In genomic region chr18:63528863-63529492, GRCh38 we compare ENCODE assay signal across 19 cellular contexts. TPM values are rescaled to one million over a fixed set of nuclear protein-coding genes. Genes with fewer than 3 reads are reported as not detected.
A peak's percentile ranks its signal among the peaks of the same experiment; 100 is the strongest.
DNase-seq lines count a peak whose midpoint lies in the region; ATAC-seq, FAIRE-seq and TF ChIP-seq lines count a peak whose summit lies in the region.
"Had no signal": no experiment of that assay in that cellular context is flagged by ENCODE, and none has a peak within 500 bp of the region (broad histone marks: within the 10 kb centered on the region; RNA-seq: fewer than 3 reads in every experiment).

No MANE protein-coding gene starts in this region.

- in situ Hi-C loops in HepG2 (cut with HindIII; ENCODE audit: extremely low pct_ligation_motif_present, low pct_unique_long_range_greater_than_20kb) = no loop called here

- peak in 3 of 4 donors; percentile 44 to 56 (median 47) for ATAC-seq in right lobe of liver
- ATAC-seq in HepG2 = no peak
- peak; percentile 92 for ATAC-seq in body of pancreas
- ATAC-seq in mucosa of descending colon = no peak

- H3K4me1 ChIP-seq in right lobe of liver (no peaks in the 10 kb centered on the region), HepG2 (ENCODE audit: insufficient read depth, low read length) (no peaks in the 10 kb centered on the region), body of pancreas (peaks cover 10% of the 10 kb centered on the region), testis (no peaks in the 10 kb centered on the region), mucosa of descending colon (ENCODE audit: low read depth) (no peaks in the 10 kb centered on the region)
- H3K4me1 ChIP-seq: BLaER1, Caco-2 had no signal

- DNase-seq in NCI-H1092 treated with DMSO at 0.1 percent for 48 hours (lab: John Stamatoyannopoulos, UW) = peak; percentile 40
- DNase-seq in NCI-H1092 (lab: John Stamatoyannopoulos, UW) = no peak
- no peak for DNase-seq in right lobe of liver
- no peak for DNase-seq in HepG2 (ENCODE audit: low spot score)
- peak; percentile 56 to 74 (median 65) for DNase-seq in body of pancreas
- DNase-seq in testis = peak; percentile 52
- DNase-seq in stimulated activated naive CD4-positive, alpha-beta T cell (lab: John Stamatoyannopoulos, UW) = no peak
- DNase-seq in mucosa of descending colon = no peak
- DNase-seq: AML-193; Caco-2; CD8-positive, alpha-beta memory T cell; DMS53; GF-D8 had no signal

- TF ChIP-seq POLR2A in right lobe of liver (IDR thresholded peaks at IDR 0.05) (no peak), HepG2 (IDR thresholded peaks at IDR 0.05; ENCODE audit: insufficient read depth in 1 of 2, low read depth in 2 of 2, low read length in 2 of 2) (no peak), body of pancreas (IDR thresholded peaks at IDR 0.05) (no peak), testis (IDR thresholded peaks at IDR 0.05) (no peak)

- intact Hi-C loops in right lobe of liver (cut with DNase I) (no loop called here), HepG2 (cut with micrococcal nuclease; ENCODE audit: unreplicated experiment) (no loop called here), body of pancreas (cut with DNase I) (loop anchor here (10.0 kb wide), 1 partner anchor 406 kb away; no protein-coding TSS in a partner anchor), testis (cut with DNase I; ENCODE audit: low total_unique reads) (no loop called here), mucosa of descending colon (cut with DNase I, micrococcal nuclease) (loop anchor here in 1 of 2 donors (10.0 kb wide), 1 partner anchor 46 kb away; no protein-coding TSS in a partner anchor)

- no peak overlapping the region for H2AFZ ChIP-seq in HepG2 (ENCODE audit: low read length)

- H3K27me3 ChIP-seq in right lobe of liver = no peaks in the 10 kb centered on the region
- no peaks in the 10 kb centered on the region for H3K27me3 ChIP-seq in HepG2 (ENCODE audit: control insufficient read depth in 1 of 2, insufficient read depth in 2 of 2, low read length in 2 of 2)
- no peaks in the 10 kb centered on the region for H3K27me3 ChIP-seq in body of pancreas
- H3K27me3 ChIP-seq in testis = no peaks in the 10 kb centered on the region
- H3K27me3 ChIP-seq: BLaER1 had no signal

- CTCF ChIA-PET in HepG2 (lab: Yijun Ruan, JAX; ENCODE audit: low intra/inter-chr PET ratio, low total read pairs) = no interaction called here

- H3K27ac ChIP-seq in right lobe of liver (no peak overlapping the region), HepG2 (ENCODE audit: extremely low read length, insufficient read depth, low read length) (no peak overlapping the region), body of pancreas (no peak overlapping the region), testis (no peak overlapping the region)
- H3K27ac ChIP-seq: 22Rv1, BLaER1 had no signal

- no peaks in the 10 kb centered on the region for H4K20me1 ChIP-seq in HepG2 (ENCODE audit: insufficient read depth, low read length)
- H4K20me1 ChIP-seq: BLaER1 had no signal

- POLR2A ChIA-PET in HepG2 (lab: Yijun Ruan, JAX) = no interaction called here

- no peak for FAIRE-seq in HepG2 (lab: Jason Lieb, UNC)
- FAIRE-seq: GM18507, H1 had no signal

- no peak for TF ChIP-seq EP300 in HepG2 (IDR thresholded peaks at IDR 0.05; ENCODE audit: low read depth in 2 of 2, low read length in 2 of 2)
- no peak for TF ChIP-seq EP300 in HepG2 (CRISPR knock-in tag; IDR thresholded peaks at IDR 0.05; ENCODE audit: borderline replicate concordance)

- no peak overlapping the region for H3K4me3 ChIP-seq in right lobe of liver
- H3K4me3 ChIP-seq in HepG2 (replicated peaks in 1 of 3; ENCODE audit: insufficient read depth in 1 of 3, low read depth in 2 of 3, low read length in 3 of 3) = no peak overlapping the region
- H3K4me3 ChIP-seq in body of pancreas = no peak overlapping the region
- no peak overlapping the region for H3K4me3 ChIP-seq in testis
- H3K4me3 ChIP-seq in mucosa of descending colon = no peak overlapping the region
- H3K4me3 ChIP-seq: BLaER1, HAP-1 had no signal

- no TSS peak for BruUV-seq in HepG2 (replicated peaks; lab: Mats Ljungman, UMichigan)

- no peaks in the 10 kb centered on the region for H3K9me3 ChIP-seq in right lobe of liver
- H3K9me3 ChIP-seq in HepG2 (ENCODE audit: low read length) = no peaks in the 10 kb centered on the region
- no peaks in the 10 kb centered on the region for H3K9me3 ChIP-seq in body of pancreas
- H3K9me3 ChIP-seq in testis = no peaks in the 10 kb centered on the region
- H3K9me3 ChIP-seq in mucosa of descending colon = no peaks in the 10 kb centered on the region
- H3K9me3 ChIP-seq: Caco-2, HAP-1 had no signal

- H3K79me2 ChIP-seq in HepG2 (ENCODE audit: insufficient read depth, low read length) = no peaks in the 10 kb centered on the region

- TF ChIP-seq CTCF in right lobe of liver (IDR thresholded peaks at IDR 0.05) = no peak
- no peak for TF ChIP-seq CTCF in HepG2 (CRISPR knock-in tag; IDR thresholded peaks at IDR 0.05)
- TF ChIP-seq CTCF in body of pancreas (IDR thresholded peaks at IDR 0.05) = no peak
- no peak for TF ChIP-seq CTCF in testis (IDR thresholded peaks at IDR 0.05)
- no peak for TF ChIP-seq CTCF in mucosa of descending colon (IDR thresholded peaks at IDR 0.05)

- no peak for TF ChIP-seq RAD21 in HepG2 (CRISPR knock-in tag; IDR thresholded peaks at IDR 0.05)

- WGBS in right lobe of liver (ENCODE audit: insufficient coverage, low coverage, low lambda C conversion rate, missing lambda C conversion rate) = 17% methylated on average over 5 of the region's 5 CpGs
- 3% methylated on average over 4 of the region's 5 CpGs for WGBS in HepG2 (ENCODE audit: low lambda C conversion rate)
- WGBS in body of pancreas, 2 donors = 33 to 36% methylated on average over 5 of the region's 5 CpGs
- WGBS in testis, 2 donors = 28 to 40% methylated on average over 5 of the region's 5 CpGs

- H3K36me3 ChIP-seq in right lobe of liver (no peaks in the 10 kb centered on the region), HepG2 (replicated peaks in 1 of 2; ENCODE audit: control insufficient read depth in 1 of 2, insufficient read depth in 2 of 2, low read length in 2 of 2) (no peaks in the 10 kb centered on the region), body of pancreas (replicated peaks in 1 of 2; ENCODE audit: insufficient read depth in 1 of 2, low read depth in 2 of 2) (no peaks in the 10 kb centered on the region), testis (ENCODE audit: low read depth, missing control alignments) (no peaks in the 10 kb centered on the region), mucosa of descending colon (ENCODE audit: low read depth) (no peaks in the 10 kb centered on the region)
- H3K36me3 ChIP-seq: BLaER1, HAP-1 had no signal

- no peak overlapping the region for H3K9ac ChIP-seq in HepG2 (ENCODE audit: insufficient read depth, low read depth, low read length)
- H3K9ac ChIP-seq: BLaER1 had no signal

- H3K4me2 ChIP-seq in HepG2 (ENCODE audit: low read depth, low read length) = no peak overlapping the region
- H3K4me2 ChIP-seq: BLaER1 had no signal

RNA-seq across cellular contexts. Expression of gene SERPINB12, which starts 13.2 kb away (rescaled TPM):
- total RNA-seq in right lobe of liver (not detected), HepG2 (2016; rRNA removed; fragmentation: Illumina TruSeq; extraction: Trizol) (not detected in 2 replicates), body of pancreas (not detected), testis (under 1 TPM; 0.56 to 0.94 TPM), mucosa of descending colon (not detected)
- total RNA-seq in HepG2 (2016; cell fraction: cytosol; rRNA removed; fragmentation: Illumina TruSeq; extraction: Trizol; ENCODE audit: low read depth) = not detected in 2 replicates
- total RNA-seq in HepG2 (2016; cell fraction: insoluble cytoplasmic fraction; rRNA removed; fragmentation: Illumina TruSeq; extraction: Trizol) = not detected in 2 replicates
- total RNA-seq in HepG2 (2016; cell fraction: membrane; rRNA removed; fragmentation: Illumina TruSeq; extraction: Trizol) = not detected in 2 replicates
- not detected in 2 replicates for total RNA-seq in HepG2 (2016; cell fraction: nucleus; rRNA removed; fragmentation: Illumina TruSeq; extraction: Trizol)
- polyA plus RNA-seq in HepG2 (2011; rRNA removed) (not detected in 2 replicates), testis (ENCODE audit: insufficient read depth, low read depth, low replicate concordance) (1.1 TPM)
- polyA plus RNA-seq in HepG2 (2011; cell fraction: cytosol; rRNA removed) = not detected in 2 replicates
- polyA plus RNA-seq in HepG2 (2011; cell fraction: nucleus; rRNA removed) = not detected in 2 replicates
- not detected in 2 replicates for polyA plus RNA-seq in HepG2 (2012)
- polyA plus RNA-seq in HepG2 (2016; cell fraction: cytosol; fragmentation: Illumina TruSeq; extraction: Trizol; ENCODE audit: low read depth) = not detected in 2 replicates
- not detected in 2 replicates for polyA plus RNA-seq in HepG2 (2016; cell fraction: insoluble cytoplasmic fraction; fragmentation: Illumina TruSeq; extraction: Trizol; ENCODE audit: low read depth)
- not detected in 2 replicates for polyA plus RNA-seq in HepG2 (2016; cell fraction: membrane; fragmentation: Illumina TruSeq; extraction: Trizol; ENCODE audit: low read depth)
- polyA plus RNA-seq in HepG2 (2016; cell fraction: nucleus; fragmentation: Illumina TruSeq; extraction: Trizol; ENCODE audit: insufficient read depth, low read depth) = not detected in 2 replicates
- not detected in 2 replicates for polyA minus RNA-seq in HepG2 (2011; rRNA and poly(A)+ RNA removed; ENCODE audit: low replicate concordance)
- polyA minus RNA-seq in HepG2 (2011; cell fraction: cytosol; rRNA and poly(A)+ RNA removed) = not detected in 2 replicates
- polyA minus RNA-seq in HepG2 (2011; cell fraction: nucleus; rRNA and poly(A)+ RNA removed) = not detected in 2 replicates
- total RNA-seq: Caco-2; CD8-positive, alpha-beta memory T cell; H1; HT1080 had no signal
- polyA plus RNA-seq: CD8-positive, alpha-beta memory T cell; H1 had no signal

RNA-seq across cellular contexts. Expression of gene SERPINB5, which starts 52.2 kb away (rescaled TPM):
- total RNA-seq in right lobe of liver = not detected
- not detected in 2 replicates for total RNA-seq in HepG2 (2016; rRNA removed; fragmentation: Illumina TruSeq; extraction: Trizol)
- total RNA-seq in HepG2 (2016; cell fraction: cytosol; rRNA removed; fragmentation: Illumina TruSeq; extraction: Trizol; ENCODE audit: low read depth) = not detected in 2 replicates
- not detected in 2 replicates for total RNA-seq in HepG2 (2016; cell fraction: insoluble cytoplasmic fraction; rRNA removed; fragmentation: Illumina TruSeq; extraction: Trizol)
- total RNA-seq in HepG2 (2016; cell fraction: membrane; rRNA removed; fragmentation: Illumina TruSeq; extraction: Trizol) = not detected in 2 replicates
- total RNA-seq in HepG2 (2016; cell fraction: nucleus; rRNA removed; fragmentation: Illumina TruSeq; extraction: Trizol) = not detected in 2 replicates
- polyA plus RNA-seq in HepG2 (2011; rRNA removed) = not detected in 2 replicates
- polyA plus RNA-seq in HepG2 (2011; cell fraction: cytosol; rRNA removed) = not detected in 2 replicates
- polyA plus RNA-seq in HepG2 (2011; cell fraction: nucleus; rRNA removed) = not detected in 2 replicates
- not detected in 2 replicates for polyA plus RNA-seq in HepG2 (2012)
- polyA plus RNA-seq in HepG2 (2016; cell fraction: cytosol; fragmentation: Illumina TruSeq; extraction: Trizol; ENCODE audit: low read depth) = not detected in 2 replicates
- polyA plus RNA-seq in HepG2 (2016; cell fraction: insoluble cytoplasmic fraction; fragmentation: Illumina TruSeq; extraction: Trizol; ENCODE audit: low read depth) = not detected in 2 replicates
- polyA plus RNA-seq in HepG2 (2016; cell fraction: membrane; fragmentation: Illumina TruSeq; extraction: Trizol; ENCODE audit: low read depth) = not detected in 2 replicates
- polyA plus RNA-seq in HepG2 (2016; cell fraction: nucleus; fragmentation: Illumina TruSeq; extraction: Trizol; ENCODE audit: insufficient read depth, low read depth) = not detected in 2 replicates
- polyA minus RNA-seq in HepG2 (2011; rRNA and poly(A)+ RNA removed; ENCODE audit: low replicate concordance) = 133 TPM in 1 of 2 replicates, not detected in the other
- not detected in 2 replicates for polyA minus RNA-seq in HepG2 (2011; cell fraction: cytosol; rRNA and poly(A)+ RNA removed)
- polyA minus RNA-seq in HepG2 (2011; cell fraction: nucleus; rRNA and poly(A)+ RNA removed) = not detected in 2 replicates
- not detected for total RNA-seq in body of pancreas
- 1 to 10 TPM; 1.7 to 8.1 TPM for total RNA-seq in testis
- polyA plus RNA-seq in testis (ENCODE audit: insufficient read depth, low read depth, low replicate concordance) = 15.6 TPM
- 1 to 10 TPM in 2 of 3 donors, under 1 TPM in 1; 0.63 to 2.6 (median 2.3) TPM for total RNA-seq in mucosa of descending colon
- total RNA-seq: Caco-2; CD8-positive, alpha-beta memory T cell; H1 had no signal
- polyA plus RNA-seq: CD8-positive, alpha-beta memory T cell had no signal

RNA-seq across cellular contexts. Expression of gene SERPINB13, which starts 58.2 kb away (rescaled TPM):
- total RNA-seq in right lobe of liver (not detected), HepG2 (2016; rRNA removed; fragmentation: Illumina TruSeq; extraction: Trizol) (not detected in 2 replicates), body of pancreas (not detected), testis (not detected), mucosa of descending colon (not detected)
- not detected in 2 replicates for total RNA-seq in HepG2 (2016; cell fraction: cytosol; rRNA removed; fragmentation: Illumina TruSeq; extraction: Trizol; ENCODE audit: low read depth)
- not detected in 2 replicates for total RNA-seq in HepG2 (2016; cell fraction: insoluble cytoplasmic fraction; rRNA removed; fragmentation: Illumina TruSeq; extraction: Trizol)
- total RNA-seq in HepG2 (2016; cell fraction: membrane; rRNA removed; fragmentation: Illumina TruSeq; extraction: Trizol) = not detected in 2 replicates
- total RNA-seq in HepG2 (2016; cell fraction: nucleus; rRNA removed; fragmentation: Illumina TruSeq; extraction: Trizol) = not detected in 2 replicates
- polyA plus RNA-seq in HepG2 (2011; rRNA removed) (not detected in 2 replicates), testis (ENCODE audit: insufficient read depth, low read depth, low replicate concordance) (not detected)
- polyA plus RNA-seq in HepG2 (2011; cell fraction: cytosol; rRNA removed) = not detected in 2 replicates
- not detected in 2 replicates for polyA plus RNA-seq in HepG2 (2011; cell fraction: nucleus; rRNA removed)
- polyA plus RNA-seq in HepG2 (2012) = not detected in 2 replicates
- polyA plus RNA-seq in HepG2 (2016; cell fraction: cytosol; fragmentation: Illumina TruSeq; extraction: Trizol; ENCODE audit: low read depth) = not detected in 2 replicates
- not detected in 2 replicates for polyA plus RNA-seq in HepG2 (2016; cell fraction: insoluble cytoplasmic fraction; fragmentation: Illumina TruSeq; extraction: Trizol; ENCODE audit: low read depth)
- not detected in 2 replicates for polyA plus RNA-seq in HepG2 (2016; cell fraction: membrane; fragmentation: Illumina TruSeq; extraction: Trizol; ENCODE audit: low read depth)
- not detected in 2 replicates for polyA plus RNA-seq in HepG2 (2016; cell fraction: nucleus; fragmentation: Illumina TruSeq; extraction: Trizol; ENCODE audit: insufficient read depth, low read depth)
- not detected in 2 replicates for polyA minus RNA-seq in HepG2 (2011; rRNA and poly(A)+ RNA removed; ENCODE audit: low replicate concordance)
- not detected in 2 replicates for polyA minus RNA-seq in HepG2 (2011; cell fraction: cytosol; rRNA and poly(A)+ RNA removed)
- not detected in 2 replicates for polyA minus RNA-seq in HepG2 (2011; cell fraction: nucleus; rRNA and poly(A)+ RNA removed)
- total RNA-seq: Caco-2; CD8-positive, alpha-beta memory T cell; H1; HT1080 had no signal
- polyA plus RNA-seq: CD8-positive, alpha-beta memory T cell; H1 had no signal

Comparison
In these comparisons a context has a peak if more than half of its experiments do, and no peak if none do; other contexts are left out.
1. DNase-seq: peak in NCI-H1092 treated with DMSO at 0.1 percent for 48 hours (single experiment), body of pancreas (4 of 4) and testis (single experiment); none in NCI-H1092 (single experiment), right lobe of liver (0 of 3), HepG2 (single experiment), stimulated activated naive CD4-positive, alpha-beta T cell (0 of 6) and mucosa of descending colon (0 of 3).
2. ATAC-seq: peak in right lobe of liver (3 of 4) and body of pancreas (single experiment); none in HepG2 (single experiment) and mucosa of descending colon (single experiment).